In genomic region chr7:142808802-142809583, GRCh38 we compare ENCODE assay signal across 8 cellular contexts. TPM values are rescaled to one million over a fixed set of nuclear protein-coding genes. Genes with fewer than 3 reads are reported as not detected.
DNase-seq lines count a peak whose midpoint lies in the region; ATAC-seq and TF ChIP-seq lines count a peak whose summit lies in the region.

No MANE protein-coding gene starts in this region.

- CTCF ChIA-PET in activated CD4-positive, alpha-beta memory T cell treated with anti-CD3 and anti-CD28 coated beads, Interleukin-2, amount 10 ng/mL, durations not matched to agents 7 days and 5 days (lab: Charles Lee) = interaction anchor here (0.9 to 10.1 kb wide), 29 partner anchors 9 to 571 kb away, joined by 3 to 300 read pairs (median 6); partner anchors contain the start of gene EPHB6

- peak overlapping the region; percentile 89 for H3K27ac Mint-ChIP-seq in activated CD4-positive, alpha-beta memory T cell treated with anti-CD3 and anti-CD28 coated beads, Interleukin-2, amount 10 ng/mL, durations not matched to agents 7 days and 5 days

- H3K4me1 Mint-ChIP-seq in activated CD4-positive, alpha-beta memory T cell treated with anti-CD3 and anti-CD28 coated beads, Interleukin-2, amount 10 ng/mL, durations not matched to agents 7 days and 5 days = peaks cover 94% of the 10 kb centered on the region

- H3K36me3 ChIP-seq in heart right ventricle = no peaks in the 10 kb centered on the region

- H3K9me3 ChIP-seq in heart right ventricle = no peaks in the 10 kb centered on the region

- peak overlapping the region in 1 of 10 donors; percentile 86 for H3K27ac ChIP-seq in heart right ventricle
- no peak overlapping the region for H3K27ac ChIP-seq in foreskin keratinocyte

- 49 to 59% methylated on average over 6 of the region's 6 CpGs for WGBS in heart right ventricle, 2 donors

- POLR2A ChIA-PET in activated CD4-positive, alpha-beta memory T cell treated with anti-CD3 and anti-CD28 coated beads, Interleukin-2, amount 10 ng/mL, durations not matched to agents 7 days and 5 days (lab: Charles Lee) = interaction anchor here (0.5 to 25.8 kb wide), 48 partner anchors 9 to 571 kb away, joined by 3 to 2273 read pairs (median 5); partner anchors contain the start of genes CASP2 and EPHB6

- DNase-seq in heart right ventricle = no peak
- no peak for DNase-seq in cardiac septum (ENCODE audit: low spot score)
- DNase-seq in activated CD4-positive, alpha-beta memory T cell treated with anti-CD3 and anti-CD28 coated beads, Interleukin-2, amount 10 ng/mL, durations not matched to agents 7 days and 5 days = peak; percentile 97
- peak in 1 of 2 donors; percentile 35 for DNase-seq in foreskin keratinocyte
- peak; percentile 87 for DNase-seq in stimulated activated CD8-positive, alpha-beta memory T cell treated with anti-CD3 and anti-CD28 coated beads, Interleukin-4, amount 100 ng/mL, for 24 hours (ENCODE audit: low read depth)
- DNase-seq in NCI-H510A treated with DMSO at 0.1 percent for 48 hours (lab: John Stamatoyannopoulos, UW) = no peak
- DNase-seq in ecto neural progenitor cell (ENCODE audit: low spot score) = no peak

- H3K4me1 ChIP-seq in heart right ventricle (peaks cover 0 to 4% (median 0%) of the 10 kb centered on the region in 9 donors), foreskin keratinocyte (no peaks in the 10 kb centered on the region)

- intact Hi-C loops in heart right ventricle (cut with DNase I) = no loop called here
- intact Hi-C loops in cardiac septum (cut with DNase I) = no loop called here

- peaks cover 0 to 81% (median 42%) of the 10 kb centered on the region in 7 donors for H3K27me3 ChIP-seq in heart right ventricle
- peaks cover 13% of the 10 kb centered on the region for H3K27me3 ChIP-seq in foreskin keratinocyte

- peaks cover 21% of the 10 kb centered on the region for H3K36me3 Mint-ChIP-seq in activated CD4-positive, alpha-beta memory T cell treated with anti-CD3 and anti-CD28 coated beads, Interleukin-2, amount 10 ng/mL, durations not matched to agents 7 days and 5 days (ENCODE audit: low read depth)

- no peaks in the 10 kb centered on the region for H3K27me3 Mint-ChIP-seq in activated CD4-positive, alpha-beta memory T cell treated with anti-CD3 and anti-CD28 coated beads, Interleukin-2, amount 10 ng/mL, durations not matched to agents 7 days and 5 days

- H3K4me3 ChIP-seq in heart right ventricle = peak overlapping the region in 1 of 10 donors; percentile 13

- TF ChIP-seq CTCF in heart right ventricle (IDR thresholded peaks at IDR 0.05) = no peak
- TF ChIP-seq CTCF in foreskin keratinocyte (conservative IDR thresholded peaks at IDR 0.05) = no peak

- H3K9me3 Mint-ChIP-seq in activated CD4-positive, alpha-beta memory T cell treated with anti-CD3 and anti-CD28 coated beads, Interleukin-2, amount 10 ng/mL, durations not matched to agents 7 days and 5 days = no peaks in the 10 kb centered on the region

- peak overlapping the region; percentile 70 for H3K4me3 Mint-ChIP-seq in activated CD4-positive, alpha-beta memory T cell treated with anti-CD3 and anti-CD28 coated beads, Interleukin-2, amount 10 ng/mL, durations not matched to agents 7 days and 5 days

- peak in 6 of 8 donors; percentile 31 to 70 (median 49) for ATAC-seq in heart right ventricle
- ATAC-seq in HG03457 (IDR thresholded peaks at IDR 0.05; ENCODE audit: unreplicated experiment) = peak; percentile 87
- peak; percentile 29 for ATAC-seq in foreskin keratinocyte

RNA-seq across cellular contexts. Expression of gene PRSS2, which starts 38.2 kb away (rescaled TPM):
- total RNA-seq in heart right ventricle (1 to 10 TPM in 7 of 10 donors, not detected in 3; 5.8 to 8.2 (median 6.6) TPM), cardiac septum (not detected), foreskin keratinocyte (not detected in 2 replicates)
- polyA plus RNA-seq in heart right ventricle (under 1 TPM in 1 of 2 donors, not detected in 1; 0.93 TPM), foreskin keratinocyte (0.18 TPM in 1 of 2 replicates, not detected in the other)
- not detected for total RNA-seq in activated CD4-positive, alpha-beta memory T cell treated with anti-CD3 and anti-CD28 coated beads, Interleukin-2, amount 10 ng/mL, durations not matched to agents 7 days and 5 days

RNA-seq across cellular contexts. Expression of gene EPHB6, which starts 45.9 kb away (rescaled TPM):
- total RNA-seq in heart right ventricle (1 to 10 TPM in 8 of 10 donors, under 1 TPM in 2; 0.55 to 5.4 (median 2.6) TPM), cardiac septum (2.0 TPM), foreskin keratinocyte (0.78 and 1.6 TPM in 2 replicates)
- polyA plus RNA-seq in heart right ventricle (10 to 100 TPM in 1 of 2 donors, 1 to 10 TPM in 1; 1.9 to 14.9 TPM), foreskin keratinocyte (0.87 and 1.5 TPM in 2 replicates)
- total RNA-seq in activated CD4-positive, alpha-beta memory T cell treated with anti-CD3 and anti-CD28 coated beads, Interleukin-2, amount 10 ng/mL, durations not matched to agents 7 days and 5 days = 1 to 10 TPM; 5.7 to 7.0 TPM

RNA-seq across cellular contexts. Expression of gene PRSS1, which starts 59.7 kb away (rescaled TPM):
- 1 to 10 TPM in 7 of 10 donors, not detected in 3; 3.0 to 4.3 (median 3.8) TPM for total RNA-seq in heart right ventricle
- under 1 TPM in 1 of 2 donors, not detected in 1; 0.75 TPM for polyA plus RNA-seq in heart right ventricle
- total RNA-seq in cardiac septum = not detected
- not detected for total RNA-seq in activated CD4-positive, alpha-beta memory T cell treated with anti-CD3 and anti-CD28 coated beads, Interleukin-2, amount 10 ng/mL, durations not matched to agents 7 days and 5 days
- not detected in 2 replicates for total RNA-seq in foreskin keratinocyte
- polyA plus RNA-seq in foreskin keratinocyte = not detected in 2 replicates

Comparison
In these comparisons a context has a peak if more than half of its experiments do, and no peak if none do; other contexts are left out.
1. ATAC-seq: peak in every context shown above with its lines; median percentile 87 in HG03457; 49 in heart right ventricle; 29 in foreskin keratinocyte.
2. DNase-seq: peak in activated CD4-positive, alpha-beta memory T cell treated with anti-CD3 and anti-CD28 coated beads, Interleukin-2, amount 10 ng/mL, durations not matched to agents 7 days and 5 days (single experiment) and stimulated activated CD8-positive, alpha-beta memory T cell treated with anti-CD3 and anti-CD28 coated beads, Interleukin-4, amount 100 ng/mL, for 24 hours (single experiment); none in heart right ventricle (0 of 2), cardiac septum (single experiment), NCI-H510A treated with DMSO at 0.1 percent for 48 hours (single experiment) and ecto neural progenitor cell (single experiment).